ENCODE assay signal across 8 cellular contexts in genomic region chr15:99450896-99451358, GRCh38.
DNase-seq lines count a peak whose midpoint lies in the region; ATAC-seq and TF ChIP-seq lines count a peak whose summit lies in the region.

No MANE protein-coding gene starts in this region.

- ATAC-seq in gastroesophageal sphincter (peak; percentile 16), HG03565 (IDR thresholded peaks at IDR 0.05; ENCODE audit: unreplicated experiment) (no peak)

- peak overlapping the region in 3 of 4 donors; percentile 86 to 90 (median 87) for H3K27ac ChIP-seq in gastroesophageal sphincter

- H3K4me3 ChIP-seq in gastroesophageal sphincter, result no peak overlapping the region

- TF ChIP-seq POLR2A in gastroesophageal sphincter (IDR thresholded peaks at IDR 0.05), result no peak

- no peak for TF ChIP-seq EP300 in gastroesophageal sphincter (IDR thresholded peaks at IDR 0.05)

- H3K27me3 ChIP-seq in gastroesophageal sphincter, result no peaks in the 10 kb centered on the region

- DNase-seq in COLO668 (lab: John Stamatoyannopoulos, UW; ENCODE audit: unreplicated experiment) (peak; percentile 43), MV-4-11 (lab: John Stamatoyannopoulos, UW) (peak; percentile 17), AG08395 (ENCODE audit: low spot score) (no peak), NCI-H2081 (lab: John Stamatoyannopoulos, UW) (no peak)
- peak; percentile 57 for DNase-seq in activated T-cell treated with anti-CD3 and anti-CD28 coated beads, Interleukin-2, amount 50 U/mL, for 1 hour
- peak; percentile 50 to 65 (median 59) for DNase-seq in stimulated activated CD4-positive, alpha-beta T cell treated with anti-CD3 and anti-CD28 coated beads, Interleukin-12 subunit alpha, Interleukin-12 subunit beta, amount 100 ng/mL, for 48 hours (ENCODE audit: low read depth in 2 of 3, low spot score in 1 of 3)

- H3K9me3 ChIP-seq in gastroesophageal sphincter, result no peaks in the 10 kb centered on the region

- peaks cover 0 to 75% (median 37%) of the 10 kb centered on the region in 3 donors for H3K4me1 ChIP-seq in gastroesophageal sphincter

- no peak for TF ChIP-seq CTCF in gastroesophageal sphincter (IDR thresholded peaks at IDR 0.05)

- no peaks in the 10 kb centered on the region for H3K36me3 ChIP-seq in gastroesophageal sphincter

- 32% methylated on average over 11 of the region's 14 CpGs; no CpG with 5 or more reads in 1 of the 2 donors for WGBS in gastroesophageal sphincter (ENCODE audit: low coverage in 1 of 2), 2 donors

Comparison
In these comparisons a context has a peak if more than half of its experiments do, and no peak if none do; other contexts are left out.
1. DNase-seq: peak in COLO668 (single experiment), MV-4-11 (single experiment), activated T-cell treated with anti-CD3 and anti-CD28 coated beads, Interleukin-2, amount 50 U/mL, for 1 hour (single experiment) and stimulated activated CD4-positive, alpha-beta T cell treated with anti-CD3 and anti-CD28 coated beads, Interleukin-12 subunit alpha, Interleukin-12 subunit beta, amount 100 ng/mL, for 48 hours (3 of 3); none in AG08395 (single experiment) and NCI-H2081 (0 of 2).